In the genomic region with DNA sequence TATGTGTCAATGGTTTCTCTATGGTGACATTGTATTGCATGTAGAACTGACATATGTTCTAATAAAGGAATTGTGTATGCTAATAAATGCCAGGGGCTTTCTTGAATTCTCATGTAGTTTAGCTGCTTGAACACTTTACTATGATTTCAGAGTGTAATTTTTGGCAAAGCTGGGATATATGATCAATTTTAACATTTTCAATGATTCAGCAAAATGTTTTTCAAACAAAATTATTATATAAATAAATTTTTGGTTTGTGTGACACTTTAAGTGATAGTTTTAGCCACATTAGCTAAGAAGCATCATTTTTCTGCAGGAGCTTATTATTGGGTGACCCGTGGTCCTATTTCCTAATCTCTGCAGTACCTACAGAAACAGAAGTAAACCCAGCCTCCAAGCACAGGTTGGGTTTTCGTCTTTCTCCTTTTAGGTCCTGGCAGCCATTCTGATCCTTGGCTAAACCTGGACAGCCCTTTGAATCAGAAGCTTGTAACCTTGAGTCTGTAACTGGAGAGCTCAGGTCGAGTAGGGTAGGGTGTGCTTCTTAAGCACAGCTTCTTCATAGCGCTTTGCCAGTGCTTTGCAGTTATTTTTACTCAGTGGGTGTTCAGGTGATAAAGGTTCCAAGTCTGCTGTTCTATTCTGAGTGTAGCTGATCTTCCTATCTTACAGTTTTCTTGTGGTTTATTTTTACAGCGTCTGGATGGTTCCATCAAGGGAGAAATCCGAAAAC, we compare ENCODE assay signal across 18 cellular contexts.
A peak's percentile ranks its signal among the peaks of the same experiment; 100 is the strongest.
DNase-seq lines count a peak whose midpoint lies in the region; ATAC-seq and TF ChIP-seq lines count a peak whose summit lies in the region.
"Had no signal": no experiment of that assay in that cellular context is flagged by ENCODE, and none has a peak within 500 bp of the region (broad histone marks: within the 10 kb centered on the region; RNA-seq: fewer than 3 reads in every experiment).

No MANE protein-coding gene starts in this region.

- H3K4me3 Mint-ChIP-seq in activated CD4-positive, alpha-beta memory T cell treated with anti-CD3 and anti-CD28 coated beads for 36 hours, result no peak overlapping the region
- H3K4me3 Mint-ChIP-seq in activated CD4-positive, alpha-beta memory T cell treated with anti-CD3 and anti-CD28 coated beads, Interleukin-2, amount 10 ng/mL, durations not matched to agents 7 days and 5 days, result no peak overlapping the region
- H3K4me3 Mint-ChIP-seq in progenitor cell of endocrine pancreas (ENCODE audit: low read depth), result no peak overlapping the region

- H3K4me1 Mint-ChIP-seq in activated CD4-positive, alpha-beta memory T cell treated with anti-CD3 and anti-CD28 coated beads for 36 hours (ENCODE audit: low read depth), result peaks cover 33% of the 10 kb centered on the region
- peaks cover 23% of the 10 kb centered on the region for H3K4me1 Mint-ChIP-seq in activated CD4-positive, alpha-beta memory T cell treated with anti-CD3 and anti-CD28 coated beads, Interleukin-2, amount 10 ng/mL, durations not matched to agents 7 days and 5 days
- H3K4me1 Mint-ChIP-seq in progenitor cell of endocrine pancreas (ENCODE audit: low read depth), result no peaks in the 10 kb centered on the region

- no peaks in the 10 kb centered on the region for H3K27me3 ChIP-seq in PC-9 (ENCODE audit: insufficient read depth, low read depth)
- no peaks in the 10 kb centered on the region for H3K27me3 ChIP-seq in Peyer's patch
- H3K27me3 ChIP-seq: adrenal gland, BLaER1, tibial nerve had no signal

- H3K36me3 Mint-ChIP-seq in activated CD4-positive, alpha-beta memory T cell treated with anti-CD3 and anti-CD28 coated beads for 36 hours, result peaks cover 56% of the 10 kb centered on the region
- H3K36me3 Mint-ChIP-seq in activated CD4-positive, alpha-beta memory T cell treated with anti-CD3 and anti-CD28 coated beads, Interleukin-2, amount 10 ng/mL, durations not matched to agents 7 days and 5 days (ENCODE audit: low read depth), result peaks cover 86% of the 10 kb centered on the region
- peaks cover 39% of the 10 kb centered on the region for H3K36me3 Mint-ChIP-seq in progenitor cell of endocrine pancreas (ENCODE audit: insufficient read depth)

- peak; percentile 57 to 61 for ATAC-seq in left cardiac atrium
- ATAC-seq: sciatic nerve had no signal

- H3K4me2 ChIP-seq in PC-9, result no peak overlapping the region
- H3K4me2 ChIP-seq: BLaER1 had no signal

- no peak overlapping the region for H3K4me3 ChIP-seq in PC-9
- no peak overlapping the region for H3K4me3 ChIP-seq in Peyer's patch
- H3K4me3 ChIP-seq: adrenal gland, BLaER1, tibial nerve had no signal

- DNase-seq in activated CD4-positive, alpha-beta memory T cell treated with anti-CD3 and anti-CD28 coated beads for 36 hours, result no peak
- no peak for DNase-seq in activated CD4-positive, alpha-beta memory T cell treated with anti-CD3 and anti-CD28 coated beads, Interleukin-2, amount 10 ng/mL, durations not matched to agents 7 days and 5 days
- DNase-seq in PC-9 (no peak), left cardiac atrium (no peak), progenitor cell of endocrine pancreas (ENCODE audit: low spot score, unreplicated experiment) (no peak), NCI-H2029 (lab: John Stamatoyannopoulos, UW) (no peak), NOMO-1 treated with dmso at 0.1 percent for 144 hours (lab: John Stamatoyannopoulos, UW; ENCODE audit: unreplicated experiment) (no peak), Peyer's patch (no peak)
- DNase-seq: activated CD4-positive, alpha-beta T cell treated with anti-CD3 and anti-CD28 coated beads, Interleukin-2, amount 50 U/mL, for 1 hour; activated T-cell treated with anti-CD3 and anti-CD28 coated beads, Interleukin-2, amount 50 U/mL, for 1 hour; erythroblast; H7; NCI-H1105 treated with DMSO at 0.1 percent for 48 hours; stimulated activated naive CD4-positive, alpha-beta T cell treated with Interleukin-2 at 50 U/mL for 16 hours had no signal

- intact Hi-C loops in activated CD4-positive, alpha-beta memory T cell treated with anti-CD3 and anti-CD28 coated beads for 36 hours (cut with micrococcal nuclease), result no loop called here
- intact Hi-C loops in PC-9 (cut with micrococcal nuclease; ENCODE audit: unreplicated experiment) (no loop called here), left cardiac atrium (cut with DNase I) (no loop called here)

- no TSS peak for BruUV-seq in PC-9 (replicated peaks; lab: Mats Ljungman, UMichigan)

- peak overlapping the region; percentile 38; the same call in 1 of the 2 replicates for H3K27ac ChIP-seq in PC-9
- H3K27ac ChIP-seq in Peyer's patch, result no peak overlapping the region
- H3K27ac ChIP-seq: adrenal gland, BLaER1, tibial nerve had no signal

- POLR2A ChIA-PET in activated CD4-positive, alpha-beta memory T cell treated with anti-CD3 and anti-CD28 coated beads for 36 hours (lab: Charles Lee), result interaction anchor here (0.6 to 1.5 kb wide), 2 partner anchors 10 to 164 kb away, joined by 3 to 4 read pairs; no protein-coding TSS in a partner anchor
- POLR2A ChIA-PET in activated CD4-positive, alpha-beta memory T cell treated with anti-CD3 and anti-CD28 coated beads, Interleukin-2, amount 10 ng/mL, durations not matched to agents 7 days and 5 days (lab: Charles Lee), result interaction anchor here (0.7 to 1.4 kb wide), 2 partner anchors 11 to 16 kb away, joined by 3 to 4 read pairs; no protein-coding TSS in a partner anchor
- POLR2A ChIA-PET in PC-9 (lab: Charles Lee; ENCODE audit: unreplicated experiment), result interaction anchor here (0.5 kb wide), 1 partner anchor 75 kb away, joined by 3 read pairs; no protein-coding TSS in a partner anchor

- TF ChIP-seq POLR2A in Peyer's patch (IDR thresholded peaks at IDR 0.05), result no peak

- H2AFZ ChIP-seq in PC-9, result no peak overlapping the region

- no peaks in the 10 kb centered on the region for H3K27me3 Mint-ChIP-seq in activated CD4-positive, alpha-beta memory T cell treated with anti-CD3 and anti-CD28 coated beads for 36 hours
- no peaks in the 10 kb centered on the region for H3K27me3 Mint-ChIP-seq in activated CD4-positive, alpha-beta memory T cell treated with anti-CD3 and anti-CD28 coated beads, Interleukin-2, amount 10 ng/mL, durations not matched to agents 7 days and 5 days
- H3K27me3 Mint-ChIP-seq in progenitor cell of endocrine pancreas, result no peaks in the 10 kb centered on the region

- H3K9me2 ChIP-seq in PC-9 (ENCODE audit: insufficient read depth), result no peaks in the 10 kb centered on the region

- peaks cover 45% of the 10 kb centered on the region for H3F3A ChIP-seq in PC-9 (ENCODE audit: insufficient read depth, low read depth)

- CTCF ChIA-PET in activated CD4-positive, alpha-beta memory T cell treated with anti-CD3 and anti-CD28 coated beads for 36 hours (lab: Charles Lee), result interaction anchor here (1.0 to 2.1 kb wide), 3 partner anchors 13 to 177 kb away, joined by 3 to 6 read pairs (median 5); no protein-coding TSS in a partner anchor
- CTCF ChIA-PET in activated CD4-positive, alpha-beta memory T cell treated with anti-CD3 and anti-CD28 coated beads, Interleukin-2, amount 10 ng/mL, durations not matched to agents 7 days and 5 days (lab: Charles Lee), result interaction anchor here (0.9 to 1.2 kb wide), 5 partner anchors 7 to 177 kb away, joined by 3 to 4 read pairs (median 3); no protein-coding TSS in a partner anchor
- CTCF ChIA-PET in PC-9 (lab: Charles Lee), result no interaction called here

- H3K4me1 ChIP-seq in PC-9 (replicated peaks; ENCODE audit: insufficient read depth) (peaks cover 13% of the 10 kb centered on the region), Peyer's patch (no peaks in the 10 kb centered on the region)
- H3K4me1 ChIP-seq: BLaER1 had no signal

- peaks cover 3% of the 10 kb centered on the region; the same call in 1 of the 2 replicates for H4K20me1 ChIP-seq in PC-9 (ENCODE audit: insufficient read depth)

- H3K27ac Mint-ChIP-seq in activated CD4-positive, alpha-beta memory T cell treated with anti-CD3 and anti-CD28 coated beads for 36 hours, result peak overlapping the region; percentile 0
- H3K27ac Mint-ChIP-seq in activated CD4-positive, alpha-beta memory T cell treated with anti-CD3 and anti-CD28 coated beads, Interleukin-2, amount 10 ng/mL, durations not matched to agents 7 days and 5 days, result no peak overlapping the region
- H3K27ac Mint-ChIP-seq in progenitor cell of endocrine pancreas, result peak overlapping the region; percentile 49

- H3K9me3 ChIP-seq in PC-9 (ENCODE audit: insufficient read depth, low read depth), result no peaks in the 10 kb centered on the region
- H3K9me3 ChIP-seq in Peyer's patch, result no peaks in the 10 kb centered on the region
- H3K9me3 ChIP-seq: adrenal gland, BLaER1, tibial nerve had no signal

- H3K9me3 Mint-ChIP-seq in activated CD4-positive, alpha-beta memory T cell treated with anti-CD3 and anti-CD28 coated beads for 36 hours, result no peaks in the 10 kb centered on the region
- no peaks in the 10 kb centered on the region for H3K9me3 Mint-ChIP-seq in activated CD4-positive, alpha-beta memory T cell treated with anti-CD3 and anti-CD28 coated beads, Interleukin-2, amount 10 ng/mL, durations not matched to agents 7 days and 5 days
- H3K9me3 Mint-ChIP-seq in progenitor cell of endocrine pancreas (ENCODE audit: low read depth), result no peaks in the 10 kb centered on the region

- TF ChIP-seq CTCF in PC-9 (conservative IDR thresholded peaks at IDR 0.05) (no peak), progenitor cell of endocrine pancreas (IDR thresholded peaks at IDR 0.05; ENCODE audit: unreplicated experiment) (no peak), Peyer's patch (IDR thresholded peaks at IDR 0.05) (no peak)

- peaks cover 18% of the 10 kb centered on the region; the same call in 1 of the 2 replicates for H3K79me2 ChIP-seq in PC-9 (ENCODE audit: low read depth)

- H3K36me3 ChIP-seq in PC-9 (ENCODE audit: low read depth) (peaks cover 80% of the 10 kb centered on the region), Peyer's patch (peaks cover 0 to 94% (median 0%) of the 10 kb centered on the region in 3 donors)
